ENCODE assay signal across 13 cellular contexts in the genomic region with DNA sequence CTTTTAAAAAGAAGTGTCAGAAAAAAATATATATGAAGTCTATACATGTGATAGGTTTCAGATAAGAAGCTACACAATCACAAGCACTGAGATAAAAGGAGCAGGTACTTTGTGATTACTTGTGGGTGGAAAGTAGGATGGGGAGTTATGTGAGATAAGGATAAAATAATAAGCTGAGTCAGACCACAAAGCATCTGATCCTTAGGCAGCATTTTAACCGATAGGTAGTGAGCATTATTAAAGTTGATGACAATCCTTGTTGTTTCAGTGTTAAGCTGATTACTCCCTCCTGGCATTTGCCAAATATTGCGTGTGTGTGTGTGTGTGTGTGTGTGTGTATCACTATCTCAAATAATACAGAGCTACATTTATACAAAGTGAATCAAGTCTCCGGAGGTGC.
"Had no signal": no experiment of that assay in that cellular context is flagged by ENCODE, and none has a peak within 500 bp of the region (broad histone marks: within the 10 kb centered on the region; RNA-seq: fewer than 3 reads in every experiment).

No MANE protein-coding gene starts in this region.

- DNase-seq: activated CD4-positive, alpha-beta T cell treated with anti-CD3 and anti-CD28 coated beads, Interleukin-2, amount 10 ng/mL, durations not matched to agents 24 days and 14 days; activated CD4-positive, CD25-positive, alpha-beta regulatory T cell; activated CD8-positive, alpha-beta memory T cell treated with anti-CD3 and anti-CD28 coated beads, Interleukin-2, amount 50 U/mL, for 4 hours; activated CD8-positive, alpha-beta T cell treated with anti-CD3 and anti-CD28 coated beads, Interleukin-2, amount 10 ng/mL, durations not matched to agents 7 days and 5 days; activated effector memory CD4-positive, alpha-beta T cell treated with anti-CD3 and anti-CD28 coated beads, Interleukin-2, amount 50 U/mL, for 16 hours; activated T-cell treated with anti-CD3 and anti-CD28 coated beads, Interleukin-2, amount 50 U/mL, for 48 hours; adrenal gland; effector memory CD4-positive, alpha-beta T cell; head of caudate nucleus; stimulated activated CD4-positive, alpha-beta T cell treated with anti-CD3 and anti-CD28 coated beads, Interleukin-12 subunit alpha, Interleukin-12 subunit beta, amount 100 ng/mL, for 4 hours; stimulated activated CD4-positive, alpha-beta T cell treated with anti-CD3 and anti-CD28 coated beads, Interleukin-2, amount 100 ng/mL, for 24 hours had no signal

- H3K36me3 ChIP-seq: adrenal gland had no signal

- H3K27me3 ChIP-seq: adrenal gland had no signal

- H3K27ac ChIP-seq: adrenal gland had no signal

- ATAC-seq: activated CD8-positive, alpha-beta T cell treated with anti-CD3 and anti-CD28 coated beads, Interleukin-2, amount 10 ng/mL, durations not matched to agents 7 days and 5 days had no signal

- H3K9me3 ChIP-seq: adrenal gland had no signal

- FAIRE-seq: frontal cortex had no signal

- H3K4me3 ChIP-seq: adrenal gland, lung had no signal
